9 cellular contexts compared by ENCODE assay signal in genomic region chr4:10108391-10108790, GRCh38. TPM values are rescaled to one million over a fixed set of nuclear protein-coding genes. Genes with fewer than 3 reads are reported as not detected.
DNase-seq lines count a peak whose midpoint lies in the region; ATAC-seq, FAIRE-seq and TF ChIP-seq lines count a peak whose summit lies in the region.
"Had no signal": no experiment of that assay in that cellular context is flagged by ENCODE, and none has a peak within 500 bp of the region (broad histone marks: within the 10 kb centered on the region; RNA-seq: fewer than 3 reads in every experiment).

No MANE protein-coding gene starts in this region.

- DNase-seq in GM12891 (ENCODE audit: insufficient read length, low spot score) (no peak), foreskin keratinocyte (no peak), GM10266 (ENCODE audit: extremely low spot score) (no peak)
- no peak for DNase-seq in activated T-helper 1 cell treated with anti-CD3 and anti-CD28 coated beads, Interleukin-12 subunit alpha, Interleukin-12 subunit beta, Interleukin-2, Interleukin-4 antibody, amounts not matched to agents 30 ng/mL and 10 ng/mL and 1 ng/mL, durations not matched to agents 14 hours and 24 hours and 36 hours (ENCODE audit: low spot score)
- DNase-seq: NCI-H774 had no signal

- no peak for FAIRE-seq in GM12891 (lab: Jason Lieb, UNC)

- peaks cover 85% of the 10 kb centered on the region for H3K36me3 ChIP-seq in skeletal muscle satellite cell (ENCODE audit: insufficient read depth, low read length)

- peak overlapping the region; percentile 69 for H3K4me3 Mint-ChIP-seq in activated T-helper 1 cell treated with anti-CD3 and anti-CD28 coated beads, Interleukin-12 subunit alpha, Interleukin-12 subunit beta, Interleukin-2, Interleukin-4 antibody, amounts not matched to agents 30 ng/mL and 10 ng/mL and 1 ng/mL, durations not matched to agents 14 hours and 24 hours and 36 hours

- H3K27ac ChIP-seq in foreskin keratinocyte = peak overlapping the region; percentile 49

- H3K4me1 ChIP-seq in foreskin keratinocyte = peaks cover 38% of the 10 kb centered on the region
- peaks cover 91% of the 10 kb centered on the region for H3K4me1 ChIP-seq in skeletal muscle satellite cell (ENCODE audit: control insufficient read depth, insufficient read depth, low read length)

- H3K9ac ChIP-seq in skeletal muscle satellite cell (ENCODE audit: low read depth, low read length) = peak overlapping the region; percentile 23

- H3K9me3 Mint-ChIP-seq in activated T-helper 1 cell treated with anti-CD3 and anti-CD28 coated beads, Interleukin-12 subunit alpha, Interleukin-12 subunit beta, Interleukin-2, Interleukin-4 antibody, amounts not matched to agents 30 ng/mL and 10 ng/mL and 1 ng/mL, durations not matched to agents 14 hours and 24 hours and 36 hours = no peaks in the 10 kb centered on the region

- H3K27me3 Mint-ChIP-seq in activated T-helper 1 cell treated with anti-CD3 and anti-CD28 coated beads, Interleukin-12 subunit alpha, Interleukin-12 subunit beta, Interleukin-2, Interleukin-4 antibody, amounts not matched to agents 30 ng/mL and 10 ng/mL and 1 ng/mL, durations not matched to agents 14 hours and 24 hours and 36 hours (ENCODE audit: insufficient read depth) = no peaks in the 10 kb centered on the region

- H3K27me3 ChIP-seq in foreskin keratinocyte (no peaks in the 10 kb centered on the region), skeletal muscle satellite cell (ENCODE audit: control insufficient read depth, insufficient read depth, low read length) (no peaks in the 10 kb centered on the region)

- peak overlapping the region; percentile 74 for H3K27ac Mint-ChIP-seq in activated T-helper 1 cell treated with anti-CD3 and anti-CD28 coated beads, Interleukin-12 subunit alpha, Interleukin-12 subunit beta, Interleukin-2, Interleukin-4 antibody, amounts not matched to agents 30 ng/mL and 10 ng/mL and 1 ng/mL, durations not matched to agents 14 hours and 24 hours and 36 hours

- no peak for TF ChIP-seq CTCF in foreskin keratinocyte (conservative IDR thresholded peaks at IDR 0.05)
- TF ChIP-seq CTCF in GM10266 (IDR thresholded peaks at IDR 0.05; ENCODE audit: control insufficient read depth, insufficient read depth, low read depth, missing control alignments) = no peak

- ATAC-seq in foreskin keratinocyte (no peak), GM19324 (IDR thresholded peaks at IDR 0.05; ENCODE audit: low FRiP score, unreplicated experiment) (no peak), GM21447 (IDR thresholded peaks at IDR 0.05; ENCODE audit: unreplicated experiment) (no peak), HG03432 (IDR thresholded peaks at IDR 0.05; ENCODE audit: unreplicated experiment) (no peak)

- H3K4me2 ChIP-seq in skeletal muscle satellite cell (ENCODE audit: low read length) = peak overlapping the region; percentile 48

- no peak overlapping the region for H3K4me3 ChIP-seq in skeletal muscle satellite cell (ENCODE audit: low read length)

- peaks cover 99% of the 10 kb centered on the region for H3K4me1 Mint-ChIP-seq in activated T-helper 1 cell treated with anti-CD3 and anti-CD28 coated beads, Interleukin-12 subunit alpha, Interleukin-12 subunit beta, Interleukin-2, Interleukin-4 antibody, amounts not matched to agents 30 ng/mL and 10 ng/mL and 1 ng/mL, durations not matched to agents 14 hours and 24 hours and 36 hours (ENCODE audit: low read depth)

- H3K9me3 ChIP-seq in skeletal muscle satellite cell (replicated peaks; ENCODE audit: low read length) = no peaks in the 10 kb centered on the region

- intact Hi-C loops in activated T-helper 1 cell treated with anti-CD3 and anti-CD28 coated beads, Interleukin-12 subunit alpha, Interleukin-12 subunit beta, Interleukin-2, Interleukin-4 antibody, amounts not matched to agents 30 ng/mL and 10 ng/mL and 1 ng/mL, durations not matched to agents 14 hours and 24 hours and 36 hours (cut with micrococcal nuclease) = loop anchor here (5.0 to 10.0 kb wide), 2 partner anchors 344 to 844 kb away; no protein-coding TSS in a partner anchor

- TF ChIP-seq POLR2A in GM12891 (IDR thresholded peaks at IDR 0.05; ENCODE audit: low read depth, low read length) = no peak

- peaks cover 78% of the 10 kb centered on the region for H3K36me3 Mint-ChIP-seq in activated T-helper 1 cell treated with anti-CD3 and anti-CD28 coated beads, Interleukin-12 subunit alpha, Interleukin-12 subunit beta, Interleukin-2, Interleukin-4 antibody, amounts not matched to agents 30 ng/mL and 10 ng/mL and 1 ng/mL, durations not matched to agents 14 hours and 24 hours and 36 hours (ENCODE audit: low read depth)

TF ChIP-seq in GM12891, 5 proteins besides CTCF, POLR2A, EP300 and RAD21:
- TF ChIP-seq POU2F2 (IDR thresholded peaks at IDR 0.05; ENCODE audit: low read depth, low read length) (no peak), POLR2AphosphoS5 (IDR thresholded peaks at IDR 0.05; ENCODE audit: low read depth, low read length) (0 out of 2 replicates have a peak, but pooled peaks have one; percentile 1)

RNA-seq across cellular contexts. Expression of gene WDR1, which starts 8.2 kb away (rescaled TPM):
- 199 TPM for polyA plus RNA-seq in GM12891 (2012; ENCODE audit: low read depth, missing spikeins)
- 449 and 453 TPM in 2 replicates for total RNA-seq in activated T-helper 1 cell treated with anti-CD3 and anti-CD28 coated beads, Interleukin-12 subunit alpha, Interleukin-12 subunit beta, Interleukin-2, Interleukin-4 antibody, amounts not matched to agents 30 ng/mL and 10 ng/mL and 1 ng/mL, durations not matched to agents 14 hours and 24 hours and 36 hours
- total RNA-seq in foreskin keratinocyte = 383 and 394 TPM in 2 replicates
- polyA plus RNA-seq in foreskin keratinocyte = 293 and 310 TPM in 2 replicates
- total RNA-seq in skeletal muscle satellite cell (2012; rRNA removed) = 277 and 319 TPM in 2 replicates
